Comparison of ENCODE assay signal across 1 cellular context in the genomic region with DNA sequence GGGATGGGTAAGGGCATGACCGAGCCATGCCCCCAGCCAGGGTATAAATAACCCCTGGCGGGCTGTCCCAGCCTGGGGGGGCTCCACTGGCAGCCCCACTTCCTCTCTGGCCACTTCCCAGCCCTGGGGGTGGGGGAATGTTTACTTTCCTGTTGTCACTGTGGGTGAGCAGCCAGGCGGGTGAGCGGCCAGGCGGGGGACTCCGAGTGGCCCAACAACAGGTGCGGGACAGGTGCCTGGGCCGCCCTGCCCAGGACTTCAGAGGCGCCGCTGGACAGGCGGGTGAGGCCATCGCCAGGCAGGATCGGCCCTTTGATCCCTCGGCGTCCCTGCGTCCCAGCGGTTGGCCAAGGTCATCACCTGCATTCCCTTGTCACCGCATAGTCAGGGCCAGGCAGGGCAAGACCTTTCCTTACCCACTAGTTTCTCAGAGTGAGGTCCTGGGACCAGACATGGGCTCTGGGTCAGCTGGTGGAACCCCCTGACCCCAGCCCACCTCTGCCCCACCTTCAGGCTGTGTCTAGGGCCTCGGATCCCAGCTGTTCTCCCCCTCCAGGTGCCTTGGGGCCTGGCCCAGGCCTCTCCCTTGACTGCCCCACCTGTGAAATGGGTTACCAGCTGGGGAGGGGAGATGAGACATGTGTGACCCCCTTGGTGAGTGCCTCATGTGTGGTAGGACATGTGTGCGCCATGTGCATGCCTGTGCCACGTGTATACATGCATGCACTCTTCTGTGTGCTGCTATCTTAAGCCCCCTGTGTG.
A peak's percentile ranks its signal among the peaks of the same experiment; 100 is the strongest.
TF ChIP-seq lines count a peak whose summit lies in the region.

No MANE protein-coding gene starts in this region.

TF ChIP-seq in HepG2, 621 proteins besides CTCF, POLR2A, EP300 and RAD21 (continued from another document and continues in another):
- TF ChIP-seq, protein P1, sequence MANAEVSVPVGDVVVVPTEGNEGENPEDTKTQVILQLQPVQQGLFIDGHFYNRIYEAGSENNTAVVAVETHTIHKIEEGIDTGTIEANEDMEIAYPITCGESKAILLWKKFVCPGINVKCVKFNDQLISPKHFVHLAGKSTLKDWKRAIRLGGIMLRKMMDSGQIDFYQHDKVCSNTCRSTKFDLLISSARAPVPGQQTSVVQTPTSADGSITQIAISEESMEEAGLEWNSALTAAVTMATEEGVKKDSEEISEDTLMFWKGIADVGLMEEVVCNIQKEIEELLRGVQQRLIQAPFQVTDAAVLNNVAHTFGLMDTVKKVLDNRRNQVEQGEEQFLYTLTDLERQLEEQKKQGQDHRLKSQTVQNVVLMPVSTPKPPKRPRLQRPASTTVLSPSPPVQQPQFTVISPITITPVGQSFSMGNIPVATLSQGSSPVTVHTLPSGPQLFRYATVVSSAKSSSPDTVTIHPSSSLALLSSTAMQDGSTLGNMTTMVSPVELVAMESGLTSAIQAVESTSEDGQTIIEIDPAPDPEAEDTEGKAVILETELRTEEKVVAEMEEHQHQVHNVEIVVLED (CRISPR knock-in tag; IDR thresholded peaks at IDR 0.05; ENCODE audit: borderline replicate concordance) = peak; percentile 75
- TF ChIP-seq ZNF775 (CRISPR knock-in tag; IDR thresholded peaks at IDR 0.05; ENCODE audit: borderline replicate concordance) = 0 out of 2 replicates have a peak, but pooled peaks have one; percentile 47
- peak; percentile 94; the same call in 1 of the 2 replicates for TF ChIP-seq DNMT1 (CRISPR knock-in tag; IDR thresholded peaks at IDR 0.05)
- TF ChIP-seq ZNF224 (CRISPR knock-in tag; IDR thresholded peaks at IDR 0.05) = no peak
- peak; percentile 76; the same call in 1 of the 2 replicates for TF ChIP-seq GATA4 (IDR thresholded peaks at IDR 0.05; ENCODE audit: borderline replicate concordance, low read depth)
- TF ChIP-seq, protein P2, sequence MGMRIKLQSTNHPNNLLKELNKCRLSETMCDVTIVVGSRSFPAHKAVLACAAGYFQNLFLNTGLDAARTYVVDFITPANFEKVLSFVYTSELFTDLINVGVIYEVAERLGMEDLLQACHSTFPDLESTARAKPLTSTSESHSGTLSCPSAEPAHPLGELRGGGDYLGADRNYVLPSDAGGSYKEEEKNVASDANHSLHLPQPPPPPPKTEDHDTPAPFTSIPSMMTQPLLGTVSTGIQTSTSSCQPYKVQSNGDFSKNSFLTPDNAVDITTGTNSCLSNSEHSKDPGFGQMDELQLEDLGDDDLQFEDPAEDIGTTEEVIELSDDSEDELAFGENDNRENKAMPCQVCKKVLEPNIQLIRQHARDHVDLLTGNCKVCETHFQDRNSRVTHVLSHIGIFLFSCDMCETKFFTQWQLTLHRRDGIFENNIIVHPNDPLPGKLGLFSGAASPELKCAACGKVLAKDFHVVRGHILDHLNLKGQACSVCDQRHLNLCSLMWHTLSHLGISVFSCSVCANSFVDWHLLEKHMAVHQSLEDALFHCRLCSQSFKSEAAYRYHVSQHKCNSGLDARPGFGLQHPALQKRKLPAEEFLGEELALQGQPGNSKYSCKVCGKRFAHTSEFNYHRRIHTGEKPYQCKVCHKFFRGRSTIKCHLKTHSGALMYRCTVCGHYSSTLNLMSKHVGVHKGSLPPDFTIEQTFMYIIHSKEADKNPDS (CRISPR knock-in tag; IDR thresholded peaks at IDR 0.05) = 0 out of 2 replicates have a peak, but pooled peaks have one; percentile 30
- TF ChIP-seq ZSCAN12 (CRISPR knock-in tag; IDR thresholded peaks at IDR 0.05) = no peak
- TF ChIP-seq, protein P3, sequence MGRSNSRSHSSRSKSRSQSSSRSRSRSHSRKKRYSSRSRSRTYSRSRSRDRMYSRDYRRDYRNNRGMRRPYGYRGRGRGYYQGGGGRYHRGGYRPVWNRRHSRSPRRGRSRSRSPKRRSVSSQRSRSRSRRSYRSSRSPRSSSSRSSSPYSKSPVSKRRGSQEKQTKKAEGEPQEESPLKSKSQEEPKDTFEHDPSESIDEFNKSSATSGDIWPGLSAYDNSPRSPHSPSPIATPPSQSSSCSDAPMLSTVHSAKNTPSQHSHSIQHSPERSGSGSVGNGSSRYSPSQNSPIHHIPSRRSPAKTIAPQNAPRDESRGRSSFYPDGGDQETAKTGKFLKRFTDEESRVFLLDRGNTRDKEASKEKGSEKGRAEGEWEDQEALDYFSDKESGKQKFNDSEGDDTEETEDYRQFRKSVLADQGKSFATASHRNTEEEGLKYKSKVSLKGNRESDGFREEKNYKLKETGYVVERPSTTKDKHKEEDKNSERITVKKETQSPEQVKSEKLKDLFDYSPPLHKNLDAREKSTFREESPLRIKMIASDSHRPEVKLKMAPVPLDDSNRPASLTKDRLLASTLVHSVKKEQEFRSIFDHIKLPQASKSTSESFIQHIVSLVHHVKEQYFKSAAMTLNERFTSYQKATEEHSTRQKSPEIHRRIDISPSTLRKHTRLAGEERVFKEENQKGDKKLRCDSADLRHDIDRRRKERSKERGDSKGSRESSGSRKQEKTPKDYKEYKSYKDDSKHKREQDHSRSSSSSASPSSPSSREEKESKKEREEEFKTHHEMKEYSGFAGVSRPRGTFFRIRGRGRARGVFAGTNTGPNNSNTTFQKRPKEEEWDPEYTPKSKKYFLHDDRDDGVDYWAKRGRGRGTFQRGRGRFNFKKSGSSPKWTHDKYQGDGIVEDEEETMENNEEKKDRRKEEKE (IDR thresholded peaks at IDR 0.05) = no peak
- TF ChIP-seq ZNF619 (CRISPR knock-in tag; IDR thresholded peaks at IDR 0.05) = peak; percentile 87; the same call in 1 of the 2 replicates
- peak; percentile 86 for TF ChIP-seq FOSL2 (CRISPR knock-in tag; IDR thresholded peaks at IDR 0.05)
- TF ChIP-seq ZNF615 (CRISPR knock-in tag; IDR thresholded peaks at IDR 0.05; ENCODE audit: borderline replicate concordance) = no peak; the same call in 1 of the 2 replicates
- peak; percentile 74 for TF ChIP-seq TBL1XR1 (IDR thresholded peaks at IDR 0.05; ENCODE audit: borderline replicate concordance, low read length, partially characterized antibody)
- TF ChIP-seq FOXK1 (CRISPR knock-in tag; IDR thresholded peaks at IDR 0.05; ENCODE audit: borderline replicate concordance, low read depth) = peak; percentile 86
- TF ChIP-seq HMG20B (CRISPR knock-in tag; conservative IDR thresholded peaks at IDR 0.05) = peak; percentile 98
- peak; percentile 69; the same call in 1 of the 2 replicates for TF ChIP-seq ZNF644 (CRISPR knock-in tag; IDR thresholded peaks at IDR 0.05; ENCODE audit: low read depth)
- TF ChIP-seq, protein P4, sequence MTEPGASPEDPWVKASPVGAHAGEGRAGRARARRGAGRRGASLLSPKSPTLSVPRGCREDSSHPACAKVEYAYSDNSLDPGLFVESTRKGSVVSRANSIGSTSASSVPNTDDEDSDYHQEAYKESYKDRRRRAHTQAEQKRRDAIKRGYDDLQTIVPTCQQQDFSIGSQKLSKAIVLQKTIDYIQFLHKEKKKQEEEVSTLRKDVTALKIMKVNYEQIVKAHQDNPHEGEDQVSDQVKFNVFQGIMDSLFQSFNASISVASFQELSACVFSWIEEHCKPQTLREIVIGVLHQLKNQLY (CRISPR knock-in tag; IDR thresholded peaks at IDR 0.05) = peak; percentile 96
- TF ChIP-seq SRF (IDR thresholded peaks at IDR 0.05; ENCODE audit: low read depth, low read length) = no peak
- no peak for TF ChIP-seq ZNF674 (CRISPR knock-in tag; IDR thresholded peaks at IDR 0.05; ENCODE audit: low read depth)
- no peak for TF ChIP-seq MAFG (CRISPR knock-in tag; IDR thresholded peaks at IDR 0.05)
- 0 out of 2 replicates have a peak, but pooled peaks have one; percentile 70 for TF ChIP-seq NFATC3 (CRISPR knock-in tag; IDR thresholded peaks at IDR 0.05)
- peak; percentile 100 for TF ChIP-seq SNAI1 (CRISPR knock-in tag; IDR thresholded peaks at IDR 0.05; ENCODE audit: borderline replicate concordance)
- TF ChIP-seq CENPT (CRISPR knock-in tag; IDR thresholded peaks at IDR 0.05; ENCODE audit: low read depth) = no peak
- peak; percentile 6; the same call in 1 of the 2 replicates for TF ChIP-seq MAZ (IDR thresholded peaks at IDR 0.05; ENCODE audit: borderline replicate concordance, low read depth, low read length)
- peak; percentile 88 for TF ChIP-seq MAZ (CRISPR knock-in tag; IDR thresholded peaks at IDR 0.05; ENCODE audit: low read depth)
- 0 out of 2 replicates have a peak, but pooled peaks have one; percentile 43 for TF ChIP-seq ZNF431 (CRISPR knock-in tag; IDR thresholded peaks at IDR 0.05; ENCODE audit: borderline replicate concordance, low read depth)
- peak; percentile 42; the same call in 1 of the 2 replicates for TF ChIP-seq RFX3 (CRISPR knock-in tag; IDR thresholded peaks at IDR 0.05)
- TF ChIP-seq HNRNPL (IDR thresholded peaks at IDR 0.05; ENCODE audit: low read depth, low read length) = peak; percentile 100
- peak; percentile 99 for TF ChIP-seq ZNF296 (CRISPR knock-in tag; conservative IDR thresholded peaks at IDR 0.05)
- peak; percentile 82 for TF ChIP-seq SOX13 (IDR thresholded peaks at IDR 0.05)
- peak in 1 of 2 experiments; percentile 96; a peak in 2 of 4 replicates for TF ChIP-seq SOX13 (CRISPR knock-in tag; conservative IDR thresholded peaks at IDR 0.05 in 1 of 2, IDR thresholded peaks at IDR 0.05 in 1 of 2)
- TF ChIP-seq BHLHE40 (IDR thresholded peaks at IDR 0.05; ENCODE audit: low read length) = peak; percentile 95
- peak; percentile 91 for TF ChIP-seq ZNF670 (CRISPR knock-in tag; IDR thresholded peaks at IDR 0.05; ENCODE audit: borderline replicate concordance)
- peak; percentile 77; the same call in 1 of the 2 replicates for TF ChIP-seq NR1H2 (CRISPR knock-in tag; IDR thresholded peaks at IDR 0.05; ENCODE audit: borderline replicate concordance, low read depth)
- peak; percentile 93 for TF ChIP-seq PHF5A (CRISPR knock-in tag; IDR thresholded peaks at IDR 0.05; ENCODE audit: low read depth, unreplicated experiment)
- TF ChIP-seq ZNF343 (CRISPR knock-in tag; IDR thresholded peaks at IDR 0.05) = peak; percentile 86; the same call in 1 of the 2 replicates
- TF ChIP-seq BCL6 (CRISPR knock-in tag; IDR thresholded peaks at IDR 0.05) = peak; percentile 94
- TF ChIP-seq CBX1 (IDR thresholded peaks at IDR 0.05; ENCODE audit: low read depth) = no peak
- peak; percentile 63 for TF ChIP-seq JARID2 (CRISPR knock-in tag; IDR thresholded peaks at IDR 0.05; ENCODE audit: insufficient replicate concordance)
- peak; percentile 84; the same call in 1 of the 2 replicates for TF ChIP-seq ZNF724P (CRISPR knock-in tag; IDR thresholded peaks at IDR 0.05; ENCODE audit: borderline replicate concordance)
- peak; percentile 94 for TF ChIP-seq ZNF136 (CRISPR knock-in tag; IDR thresholded peaks at IDR 0.05; ENCODE audit: low read depth)
- TF ChIP-seq ZFYVE20 (CRISPR knock-in tag; IDR thresholded peaks at IDR 0.05; ENCODE audit: borderline replicate concordance, low read depth) = no peak
- TF ChIP-seq MAFK (conservative IDR thresholded peaks at IDR 0.05 in 1 of 2, IDR thresholded peaks at IDR 0.05 in 1 of 2; ENCODE audit: low read length in 2 of 2) = no peak
- TF ChIP-seq FOXM1 (CRISPR knock-in tag; IDR thresholded peaks at IDR 0.05) = no peak
- TF ChIP-seq ZFX (CRISPR knock-in tag; IDR thresholded peaks at IDR 0.05; ENCODE audit: low read depth) = peak; percentile 67
- TF ChIP-seq ZNF75D (CRISPR knock-in tag; IDR thresholded peaks at IDR 0.05; ENCODE audit: borderline replicate concordance) = no peak
- TF ChIP-seq ZBTB42 (CRISPR knock-in tag; IDR thresholded peaks at IDR 0.05) = peak; percentile 88
- peak; percentile 48 for TF ChIP-seq NFYC (CRISPR knock-in tag; IDR thresholded peaks at IDR 0.05)
- peak; percentile 99 for TF ChIP-seq TCF7L2 (IDR thresholded peaks at IDR 0.05; ENCODE audit: low read depth, low read length)
- TF ChIP-seq, protein P5, sequence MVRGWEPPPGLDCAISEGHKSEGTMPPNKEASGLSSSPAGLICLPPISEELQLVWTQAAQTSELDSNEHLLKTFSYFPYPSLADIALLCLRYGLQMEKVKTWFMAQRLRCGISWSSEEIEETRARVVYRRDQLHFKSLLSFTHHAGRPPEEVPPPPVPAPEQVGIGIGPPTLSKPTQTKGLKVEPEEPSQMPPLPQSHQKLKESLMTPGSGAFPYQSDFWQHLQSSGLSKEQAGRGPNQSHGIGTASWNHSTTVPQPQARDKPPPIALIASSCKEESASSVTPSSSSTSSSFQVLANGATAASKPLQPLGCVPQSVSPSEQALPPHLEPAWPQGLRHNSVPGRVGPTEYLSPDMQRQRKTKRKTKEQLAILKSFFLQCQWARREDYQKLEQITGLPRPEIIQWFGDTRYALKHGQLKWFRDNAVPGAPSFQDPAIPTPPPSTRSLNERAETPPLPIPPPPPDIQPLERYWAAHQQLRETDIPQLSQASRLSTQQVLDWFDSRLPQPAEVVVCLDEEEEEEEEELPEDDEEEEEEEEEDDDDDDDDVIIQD (CRISPR knock-in tag; IDR thresholded peaks at IDR 0.05; ENCODE audit: low read depth) = no peak; the same call in 1 of the 2 replicates
- no peak for TF ChIP-seq ZFAT (CRISPR knock-in tag; conservative IDR thresholded peaks at IDR 0.05)
- TF ChIP-seq ELF1 (CRISPR knock-in tag; IDR thresholded peaks at IDR 0.05) = peak; percentile 82
- no peak for TF ChIP-seq REL (CRISPR knock-in tag; conservative IDR thresholded peaks at IDR 0.05)
- TF ChIP-seq JUNB (CRISPR knock-in tag; IDR thresholded peaks at IDR 0.05; ENCODE audit: borderline replicate concordance) = no peak
